ENCODE assay signal across 8 cellular contexts in the genomic region with DNA sequence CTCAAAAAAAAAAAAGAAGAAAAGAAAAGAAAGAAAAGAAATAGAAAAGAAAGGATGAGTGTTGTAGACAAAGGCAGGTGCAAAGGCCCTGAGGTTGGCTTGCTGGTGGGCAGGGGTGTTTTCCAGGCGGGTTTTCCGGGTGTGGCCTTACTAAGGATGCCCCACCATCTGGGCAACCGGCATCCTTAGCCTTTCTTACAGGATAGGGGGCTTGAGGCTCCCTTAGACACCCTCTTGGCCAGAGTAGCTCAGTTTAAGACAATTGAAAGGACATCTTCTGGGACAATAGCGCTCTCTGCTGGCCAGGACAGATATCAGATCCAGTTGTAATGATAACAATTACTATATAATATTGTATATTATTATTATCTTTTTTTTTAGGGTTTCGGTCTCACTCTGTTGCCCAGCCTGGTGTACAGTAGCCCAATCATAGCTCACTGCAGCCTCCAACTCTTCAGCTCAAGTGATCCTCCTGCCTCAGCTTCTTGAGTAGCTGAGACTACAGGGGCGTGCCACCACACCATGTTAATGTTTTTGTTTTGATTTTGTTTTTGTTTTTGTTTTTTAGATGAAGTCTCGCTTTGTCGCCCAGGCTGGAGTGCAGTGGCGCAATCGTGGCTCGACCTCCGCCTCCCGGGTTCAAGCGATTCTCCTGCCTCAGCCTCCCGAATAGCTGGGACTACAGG. TPM values are rescaled to one million over a fixed set of nuclear protein-coding genes. Genes with fewer than 3 reads are reported as not detected.
DNase-seq lines count a peak whose midpoint lies in the region; ATAC-seq and TF ChIP-seq lines count a peak whose summit lies in the region.

No MANE protein-coding gene starts in this region.

- no peak overlapping the region for H3K27ac ChIP-seq in ovary

- no peak for TF ChIP-seq EP300 in ovary (IDR thresholded peaks at IDR 0.05)

- H3K9me3 ChIP-seq in MG63 (no peaks in the 10 kb centered on the region), ovary (no peaks in the 10 kb centered on the region)

- DNase-seq in ELR (ENCODE audit: low read depth) = peak; percentile 84
- DNase-seq in MG63 = peak; percentile 51
- peak; percentile 53 for DNase-seq in SW480 (ENCODE audit: low spot score)
- DNase-seq in activated naive CD8-positive, alpha-beta T cell treated with anti-CD3 and anti-CD28 coated beads, Interleukin-2, amount 50 U/mL, for 16 hours (ENCODE audit: low read depth, low spot score) = peak; percentile 54
- peak; percentile 54 for DNase-seq in iris pigment epithelial cell (ENCODE audit: low read depth)
- DNase-seq in stimulated activated CD4-positive, alpha-beta T cell treated with anti-CD3 and anti-CD28 coated beads, TNF-alpha, amount 100 ng/mL, for 48 hours (ENCODE audit: low read depth in 3 of 3) = peak; percentile 27 to 71 (median 54)
- DNase-seq in ovary = no peak

- WGBS in ovary, 3 donors = 38 to 46% (median 43%) methylated on average over 15 of the region's 15 CpGs

- H3K27me3 ChIP-seq in MG63 = no peaks in the 10 kb centered on the region
- H3K27me3 ChIP-seq in ovary = no peaks in the 10 kb centered on the region

- no peak overlapping the region for H3K4me3 ChIP-seq in MG63
- H3K4me3 ChIP-seq in ovary = no peak overlapping the region

- no peak for ATAC-seq in GM18868 (IDR thresholded peaks at IDR 0.05; ENCODE audit: unreplicated experiment)

- peaks cover 9% of the 10 kb centered on the region for H3K36me3 ChIP-seq in MG63
- H3K36me3 ChIP-seq in ovary = no peaks in the 10 kb centered on the region

- intact Hi-C loops in ovary (cut with DNase I) = loop anchor here in 1 of 4 donors (5.0 kb wide), 1 partner anchor 42 kb away; no protein-coding TSS in a partner anchor

- TF ChIP-seq POLR2A in ovary (IDR thresholded peaks at IDR 0.05) = no peak

- H3K4me1 ChIP-seq in ovary (ENCODE audit: insufficient read depth) = peaks cover 15% of the 10 kb centered on the region

- no peak for TF ChIP-seq CTCF in ovary (IDR thresholded peaks at IDR 0.05)

RNA-seq across cellular contexts. Expression of a gene that starts 1.4 kb away (rescaled TPM):
- total RNA-seq in MG63 (2014; rRNA removed; shearing (Covaris generic); ENCODE audit: low replicate concordance) = 95.3 and 97.4 TPM in 2 replicates
- total RNA-seq in ovary = 10 to 100 TPM; 33.3 to 61.0 (median 51.5) TPM
- polyA plus RNA-seq in ovary = 10 to 100 TPM in 1 of 2 donors, 1 to 10 TPM in 1; 3.2 to 59.1 TPM

RNA-seq across cellular contexts. Expression of a gene that starts 18.1 kb away (rescaled TPM):
- total RNA-seq in MG63 (2014; rRNA removed; shearing (Covaris generic); ENCODE audit: low replicate concordance) = 104 and 116 TPM in 2 replicates
- 100 to 1,000 TPM in 3 of 7 donors, 10 to 100 TPM in 4; 51.1 to 121 (median 87.5) TPM for total RNA-seq in ovary
- 10 to 100 TPM; 53.7 to 68.6 TPM for polyA plus RNA-seq in ovary

RNA-seq across cellular contexts. Expression of a gene that starts 45.6 kb away (rescaled TPM):
- 273 and 320 TPM in 2 replicates for total RNA-seq in MG63 (2014; rRNA removed; shearing (Covaris generic); ENCODE audit: low replicate concordance)
- 100 to 1,000 TPM in 6 of 7 donors, 10 to 100 TPM in 1; 90.0 to 295 (median 246) TPM for total RNA-seq in ovary
- polyA plus RNA-seq in ovary = 100 to 1,000 TPM; 120 to 149 TPM

Comparison
In these comparisons a context has a peak if more than half of its experiments do, and no peak if none do; other contexts are left out.
1. DNase-seq: peak in ELR (single experiment), MG63 (single experiment), SW480 (single experiment), activated naive CD8-positive, alpha-beta T cell treated with anti-CD3 and anti-CD28 coated beads, Interleukin-2, amount 50 U/mL, for 16 hours (single experiment), iris pigment epithelial cell (single experiment) and stimulated activated CD4-positive, alpha-beta T cell treated with anti-CD3 and anti-CD28 coated beads, TNF-alpha, amount 100 ng/mL, for 48 hours (3 of 3); none in ovary (0 of 5).